In genomic region chr6:43570876-43571441, GRCh38 we compare ENCODE assay signal across 9 cellular contexts. TPM values are rescaled to one million over a fixed set of nuclear protein-coding genes. Genes with fewer than 3 reads are reported as not detected.
DNase-seq lines count a peak whose midpoint lies in the region; ATAC-seq and TF ChIP-seq lines count a peak whose summit lies in the region.
"Had no signal": no experiment of that assay in that cellular context is flagged by ENCODE, and none has a peak within 500 bp of the region (broad histone marks: within the 10 kb centered on the region; RNA-seq: fewer than 3 reads in every experiment).

No MANE protein-coding gene starts in this region.

- peaks cover 16% of the 10 kb centered on the region for H3K4me1 ChIP-seq in left ventricle myocardium inferior

- no peak for ATAC-seq in GM21576 (IDR thresholded peaks at IDR 0.05; ENCODE audit: unreplicated experiment)
- ATAC-seq: naive thymus-derived CD4-positive, alpha-beta T cell had no signal

- H3K27ac ChIP-seq in left ventricle myocardium inferior (replicated peaks) = no peak overlapping the region
- H3K27ac ChIP-seq: BLaER1 treated with 17β-estradiol and CSF1 and Interleukin-3, amounts not matched to agents 10 nM and 100 nM had no signal

- H3K9me3 ChIP-seq in left ventricle myocardium inferior (replicated peaks) = no peaks in the 10 kb centered on the region
- H3K9me3 ChIP-seq: BLaER1 treated with 17β-estradiol and CSF1 and Interleukin-3, amounts not matched to agents 10 nM and 100 nM; SK-N-SH had no signal

- no peak overlapping the region for H3K4me3 ChIP-seq in left ventricle myocardium inferior
- H3K4me3 ChIP-seq: BLaER1 treated with 17β-estradiol and CSF1 and Interleukin-3, amounts not matched to agents 10 nM and 100 nM had no signal

- intact Hi-C loops in left ventricle myocardium inferior (cut with micrococcal nuclease) = no loop called here

- peak; percentile 17 for DNase-seq in stimulated activated CD4-positive, alpha-beta T cell treated with anti-CD3 and anti-CD28 coated beads, Interleukin-4, amount 100 ng/mL, for 24 hours
- no peak for DNase-seq in stimulated activated CD4-positive, alpha-beta T cell treated with anti-CD3 and anti-CD28 coated beads, Interleukin-2, amount 100 ng/mL, for 48 hours
- peak; percentile 8 for DNase-seq in astrocyte of the hippocampus (ENCODE audit: low read depth, low spot score)
- DNase-seq in left ventricle myocardium inferior = no peak
- no peak for DNase-seq in NCI-H345 (lab: John Stamatoyannopoulos, UW)
- DNase-seq: naive thymus-derived CD4-positive, alpha-beta T cell; SK-N-SH had no signal

- peaks cover 73% of the 10 kb centered on the region for H3K36me3 ChIP-seq in left ventricle myocardium inferior

- no peaks in the 10 kb centered on the region for H3K27me3 ChIP-seq in left ventricle myocardium inferior (ENCODE audit: low read depth)
- H3K27me3 ChIP-seq: BLaER1 treated with 17β-estradiol and CSF1 and Interleukin-3, amounts not matched to agents 10 nM and 100 nM had no signal

- no peak for TF ChIP-seq CTCF in left ventricle myocardium inferior (IDR thresholded peaks at IDR 0.05; ENCODE audit: borderline replicate concordance)

RNA-seq across cellular contexts. Expression of gene XPO5, which starts 4.9 kb away (rescaled TPM):
- total RNA-seq in left ventricle myocardium inferior = 20.3 TPM

RNA-seq across cellular contexts. Expression of gene POLH, which starts 5.0 kb away (rescaled TPM):
- total RNA-seq in left ventricle myocardium inferior = 7.9 TPM

RNA-seq across cellular contexts. Expression of gene POLR1C, which starts 54.1 kb away (rescaled TPM):
- 14.7 TPM for total RNA-seq in left ventricle myocardium inferior

RNA-seq across cellular contexts. Expression of gene YIPF3, which starts 54.2 kb away (rescaled TPM):
- total RNA-seq in left ventricle myocardium inferior = 69.9 TPM

RNA-seq across cellular contexts. Expression of gene GTPBP2, which starts 58.1 kb away (rescaled TPM):
- 27.1 TPM for total RNA-seq in left ventricle myocardium inferior

Comparison
In these comparisons a context has a peak if more than half of its experiments do, and no peak if none do; other contexts are left out.
1. DNase-seq: peak in stimulated activated CD4-positive, alpha-beta T cell treated with anti-CD3 and anti-CD28 coated beads, Interleukin-4, amount 100 ng/mL, for 24 hours (single experiment) and astrocyte of the hippocampus (single experiment); none in stimulated activated CD4-positive, alpha-beta T cell treated with anti-CD3 and anti-CD28 coated beads, Interleukin-2, amount 100 ng/mL, for 48 hours (0 of 2), left ventricle myocardium inferior (single experiment) and NCI-H345 (single experiment).